ENCODE assay signal across 22 cellular contexts in genomic region chr3:67460841-67461240, GRCh38.
A peak's percentile ranks its signal among the peaks of the same experiment; 100 is the strongest.
DNase-seq lines count a peak whose midpoint lies in the region; ATAC-seq, FAIRE-seq and TF ChIP-seq lines count a peak whose summit lies in the region.
"Had no signal": no experiment of that assay in that cellular context is flagged by ENCODE, and none has a peak within 500 bp of the region (broad histone marks: within the 10 kb centered on the region; RNA-seq: fewer than 3 reads in every experiment).

No MANE protein-coding gene starts in this region.

- DNase-seq in ELR (ENCODE audit: low read depth) (peak; percentile 60), NCI-H226 (peak; percentile 2), bronchial epithelial cell (ENCODE audit: low read depth) (peak; percentile 5), renal cortical epithelial cell (ENCODE audit: low read depth) (peak; percentile 30), osteoblast (ENCODE audit: insufficient read length, low spot score, missing footprints) (no peak), NCI-H2171 (lab: John Stamatoyannopoulos, UW) (no peak)
- no peak for DNase-seq in activated CD8-positive, alpha-beta memory T cell treated with anti-CD3 and anti-CD28 coated beads, Interleukin-2, amount 50 U/mL, for 4 hours
- DNase-seq: CD4-positive, alpha-beta memory T cell; DMS79; GDM1; HFFc6; Kasumi-1; NCI-H1105 treated with DMSO at 0.1 percent for 48 hours; NCI-H187 treated with DMSO at 0.1 percent for 48 hours; NCI-H774; PC-9; T-helper 1 cell had no signal

- FAIRE-seq in bronchial epithelial cell (lab: Jason Lieb, UNC): no peak
- FAIRE-seq: D721Med, GM12878, H1 had no signal

- H3K27me3 ChIP-seq in bronchial epithelial cell (ENCODE audit: control insufficient read depth, insufficient read depth, low read length) (no peaks in the 10 kb centered on the region), osteoblast (ENCODE audit: insufficient read depth, low read length) (no peaks in the 10 kb centered on the region)
- H3K27me3 ChIP-seq: BE2C had no signal

- H3K36me3 ChIP-seq in bronchial epithelial cell (ENCODE audit: control insufficient read depth, insufficient read depth, low read length) (no peaks in the 10 kb centered on the region), osteoblast (ENCODE audit: insufficient read depth, low read length) (no peaks in the 10 kb centered on the region)
- H3K36me3 ChIP-seq: BE2C had no signal

- no peak overlapping the region for H2AFZ ChIP-seq in osteoblast (ENCODE audit: low read length)
- H2AFZ ChIP-seq: PC-9 had no signal

- no peaks in the 10 kb centered on the region for H4K20me1 ChIP-seq in osteoblast (ENCODE audit: insufficient read depth, low read length)

- no peak for TF ChIP-seq CTCF in bronchial epithelial cell (IDR thresholded peaks at IDR 0.05; ENCODE audit: insufficient read depth, low read length, severe bottlenecking)
- no peak for TF ChIP-seq CTCF in osteoblast (IDR thresholded peaks at IDR 0.05; ENCODE audit: extremely low read depth, low read depth, low read length)

- H3K4me2 ChIP-seq in osteoblast (ENCODE audit: insufficient read depth, low read length): no peak overlapping the region
- H3K4me2 ChIP-seq: PC-9 had no signal

- no peaks in the 10 kb centered on the region for H3K9me3 ChIP-seq in osteoblast (ENCODE audit: low read depth, low read length)
- H3K9me3 ChIP-seq: BE2C had no signal

- ATAC-seq in GM18907 (IDR thresholded peaks at IDR 0.05; ENCODE audit: unreplicated experiment): no peak
- ATAC-seq: GM12878 had no signal

- H3K4me1 ChIP-seq in osteoblast (ENCODE audit: insufficient read depth, low read length): peaks cover 10% of the 10 kb centered on the region

- H3K27ac ChIP-seq in osteoblast (ENCODE audit: low read depth, low read length): no peak overlapping the region
- H3K27ac ChIP-seq: PC-9 had no signal

- H3K79me2 ChIP-seq in osteoblast (ENCODE audit: insufficient read depth, low read length): no peaks in the 10 kb centered on the region

- no peak overlapping the region for H3K4me3 ChIP-seq in bronchial epithelial cell (ENCODE audit: low read depth, low read length)
- H3K4me3 ChIP-seq in osteoblast (ENCODE audit: insufficient read depth, low read length): no peak overlapping the region
- H3K4me3 ChIP-seq: GM12878, PC-9 had no signal

Comparison
In these comparisons a context has a peak if more than half of its experiments do, and no peak if none do; other contexts are left out.
1. DNase-seq: peak in ELR (single experiment), NCI-H226 (single experiment), bronchial epithelial cell (single experiment) and renal cortical epithelial cell (single experiment); none in osteoblast (single experiment), activated CD8-positive, alpha-beta memory T cell treated with anti-CD3 and anti-CD28 coated beads, Interleukin-2, amount 50 U/mL, for 4 hours (single experiment) and NCI-H2171 (single experiment).